ENCODE assay signal across 1 cellular context in the genomic region with DNA sequence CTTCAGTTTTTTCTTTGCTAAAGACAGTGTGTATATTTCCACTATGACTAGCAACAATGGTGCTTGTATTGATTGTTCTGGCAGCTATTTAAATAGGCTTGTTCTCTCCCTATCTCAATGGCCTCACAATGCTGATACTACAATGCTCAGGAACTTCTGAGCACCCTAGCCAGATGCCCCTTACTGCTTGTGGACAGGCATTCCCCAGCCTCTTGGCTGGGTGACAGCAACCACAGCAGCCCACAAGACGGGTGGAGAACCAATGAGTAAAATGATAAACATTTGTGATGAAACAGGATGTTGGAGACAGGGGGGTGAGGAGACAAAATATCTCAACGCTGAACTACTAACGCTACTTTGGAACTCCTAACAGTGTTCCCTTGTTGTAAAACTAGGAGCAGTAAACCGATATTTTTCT.
TF ChIP-seq lines count a peak whose summit lies in the region.

No MANE protein-coding gene starts in this region.

TF ChIP-seq in endothelial cell of umbilical vein, 7 proteins besides CTCF, POLR2A, EP300 and RAD21:
- peak; percentile 34 for TF ChIP-seq POLR2AphosphoS5 (IDR thresholded peaks at IDR 0.05; ENCODE audit: insufficient read depth, low read depth, low read length)
- peak; percentile 45 for TF ChIP-seq FOS (IDR thresholded peaks at IDR 0.05; ENCODE audit: borderline replicate concordance, insufficient read depth, low read length)
- no peak for TF ChIP-seq JUN (IDR thresholded peaks at IDR 0.05; ENCODE audit: borderline replicate concordance, insufficient read depth, insufficient read length, low read depth)
- peak; percentile 69 for TF ChIP-seq GATA2 (IDR thresholded peaks at IDR 0.05; ENCODE audit: insufficient read depth, insufficient read length, low read depth, low read length)
- TF ChIP-seq MYC (IDR thresholded peaks at IDR 0.05; ENCODE audit: low read depth, low read length) = no peak
- TF ChIP-seq EZH2 (IDR thresholded peaks at IDR 0.05; ENCODE audit: borderline replicate concordance, low read depth, low read length, severe bottlenecking) = no peak
TF ChIP-seq in endothelial cell of umbilical vein: peak in this region for 3.
